In the genomic region with DNA sequence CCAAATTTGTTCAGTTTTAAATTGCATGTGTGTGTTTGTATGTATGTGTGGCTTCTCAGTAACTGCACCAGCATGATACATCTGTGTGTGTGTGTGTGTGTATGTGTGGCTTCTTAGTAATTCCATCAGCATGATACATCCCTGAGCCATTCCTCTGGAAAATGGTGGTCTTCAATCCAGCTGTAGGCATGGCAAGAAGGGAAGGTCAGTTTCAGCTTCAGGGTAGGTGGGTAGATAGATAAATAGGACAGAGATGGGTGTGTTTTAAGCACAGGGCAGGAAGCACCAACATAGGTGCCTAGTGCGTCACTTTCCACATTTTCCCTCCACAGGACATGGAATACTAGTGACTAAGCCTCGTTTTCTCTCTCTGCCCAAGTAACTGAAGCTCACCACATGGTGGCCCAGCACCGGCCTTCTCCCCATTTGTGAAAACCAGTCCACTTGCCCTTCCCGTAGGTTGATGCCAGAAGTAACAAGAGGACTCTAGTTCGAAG, we compare ENCODE assay signal across 1 cellular context.
TF ChIP-seq lines count a peak whose summit lies in the region.

No MANE protein-coding gene starts in this region.

TF ChIP-seq in GM23338, 12 proteins besides CTCF, POLR2A, EP300 and RAD21 (continued from another document):
- no peak for TF ChIP-seq EZH2phosphoT487 (IDR thresholded peaks at IDR 0.05; ENCODE audit: unreplicated experiment)
